ENCODE assay signal across 22 cellular contexts in genomic region chr22:20264614-20265452, GRCh38. TPM values are rescaled to one million over a fixed set of nuclear protein-coding genes. Genes with fewer than 3 reads are reported as not detected.
DNase-seq lines count a peak whose midpoint lies in the region; ATAC-seq, FAIRE-seq and TF ChIP-seq lines count a peak whose summit lies in the region.
"Had no signal": no experiment of that assay in that cellular context is flagged by ENCODE, and none has a peak within 500 bp of the region (broad histone marks: within the 10 kb centered on the region; RNA-seq: fewer than 3 reads in every experiment).

No MANE protein-coding gene starts in this region.

- TF ChIP-seq CTCF in glutamatergic neuron (IDR thresholded peaks at IDR 0.05; ENCODE audit: partially characterized antibody, unreplicated experiment), result no peak

- H3K9me3 Mint-ChIP-seq in glutamatergic neuron (ENCODE audit: unreplicated experiment), result peaks cover 3% of the 10 kb centered on the region
- H3K9me3 Mint-ChIP-seq: activated T-cell treated with anti-CD3 and anti-CD28 coated beads, Interleukin-2, amount 50 U/mL, for 4 hours; memory B cell; stimulated activated naive B cell treated with anti-CD40 and anti-IgM and Interleukin-4, amounts not matched to agents 10 μg/mL and 1 μg/mL and 100 μg/mL, for 72 hours had no signal

- no peaks in the 10 kb centered on the region for H3K36me3 Mint-ChIP-seq in glutamatergic neuron (ENCODE audit: unreplicated experiment)
- H3K36me3 Mint-ChIP-seq: memory B cell; stimulated activated naive B cell treated with anti-CD40 and anti-IgM and Interleukin-4, amounts not matched to agents 10 μg/mL and 1 μg/mL and 100 μg/mL, for 72 hours had no signal

- H3K27ac Mint-ChIP-seq in glutamatergic neuron (ENCODE audit: unreplicated experiment), result peak overlapping the region; percentile 52
- H3K27ac Mint-ChIP-seq: memory B cell; stimulated activated naive B cell treated with anti-CD40 and anti-IgM and Interleukin-4, amounts not matched to agents 10 μg/mL and 1 μg/mL and 100 μg/mL, for 72 hours had no signal

- peaks cover 4% of the 10 kb centered on the region for H3K27me3 Mint-ChIP-seq in glutamatergic neuron (ENCODE audit: unreplicated experiment)

- peaks cover 14% of the 10 kb centered on the region for H3K4me1 Mint-ChIP-seq in glutamatergic neuron (ENCODE audit: low read depth, unreplicated experiment)

- DNase-seq in Ammon's horn (ENCODE audit: low spot score) (peak; percentile 86), anterior cingulate cortex (lab: John Stamatoyannopoulos, UW) (peak in 44 of 58 donors; percentile 19 to 82 (median 53)), glutamatergic neuron (no peak), nucleus accumbens (lab: John Stamatoyannopoulos, UW) (peak in 32 of 56 donors; percentile 10 to 76 (median 46)), RCC 7860 (ENCODE audit: low spot score) (no peak)
- DNase-seq: activated CD4-positive, alpha-beta T cell treated with anti-CD3 and anti-CD28 coated beads for 48 hours; activated naive CD4-positive, alpha-beta T cell; activated T-cell treated with anti-CD3 and anti-CD28 coated beads, Interleukin-2, amount 50 U/mL, for 4 hours; adrenal gland; HCEC 1CT; NCI-H1092 treated with DMSO at 0.1 percent for 48 hours; NCI-H187 treated with DMSO at 0.1 percent for 48 hours; NCI-H69; RPMI8226; SK-N-SH; stimulated activated CD4-positive, alpha-beta T cell treated with anti-CD3 and anti-CD28 coated beads, Interleukin-4, amount 100 ng/mL, for 1 hour; stimulated activated naive B cell treated with anti-CD40 and anti-IgM and Interleukin-4, amounts not matched to agents 10 μg/mL and 1 μg/mL and 100 μg/mL, for 72 hours had no signal

- FAIRE-seq in RCC 7860 (lab: Jason Lieb, UNC), result no peak
- FAIRE-seq: endothelial cell of umbilical vein had no signal

- peak overlapping the region; percentile 69 for H3K4me3 Mint-ChIP-seq in glutamatergic neuron (ENCODE audit: unreplicated experiment)
- H3K4me3 Mint-ChIP-seq: activated T-cell treated with anti-CD3 and anti-CD28 coated beads, Interleukin-2, amount 50 U/mL, for 4 hours; memory B cell; stimulated activated naive B cell treated with anti-CD40 and anti-IgM and Interleukin-4, amounts not matched to agents 10 μg/mL and 1 μg/mL and 100 μg/mL, for 72 hours had no signal

- ATAC-seq in GM18511 (IDR thresholded peaks at IDR 0.05; ENCODE audit: unreplicated experiment) (no peak), GM21367 (IDR thresholded peaks at IDR 0.05; ENCODE audit: unreplicated experiment) (no peak), GM19324 (IDR thresholded peaks at IDR 0.05; ENCODE audit: low FRiP score, unreplicated experiment) (no peak)
- ATAC-seq: activated T-cell treated with anti-CD3 and anti-CD28 coated beads, Interleukin-2, amount 50 U/mL, for 4 hours; stimulated activated naive B cell treated with anti-CD40 and anti-IgM and Interleukin-4, amounts not matched to agents 10 μg/mL and 1 μg/mL and 100 μg/mL, for 72 hours had no signal

RNA-seq across cellular contexts. Expression of gene RTN4R, which starts 3.3 kb away (rescaled TPM):
- 38.3 TPM for total RNA-seq in glutamatergic neuron (ENCODE audit: unreplicated experiment)

RNA-seq across cellular contexts. Expression of gene DGCR6L, which starts 55.0 kb away (rescaled TPM):
- 24.1 TPM for total RNA-seq in glutamatergic neuron (ENCODE audit: unreplicated experiment)

Comparison
In these comparisons a context has a peak if more than half of its experiments do, and no peak if none do; other contexts are left out.
1. DNase-seq: peak in Ammon's horn (single experiment), anterior cingulate cortex (44 of 58) and nucleus accumbens (32 of 56); none in glutamatergic neuron (single experiment) and RCC 7860 (single experiment).